ENCODE assay signal across 1 cellular context in the genomic region with DNA sequence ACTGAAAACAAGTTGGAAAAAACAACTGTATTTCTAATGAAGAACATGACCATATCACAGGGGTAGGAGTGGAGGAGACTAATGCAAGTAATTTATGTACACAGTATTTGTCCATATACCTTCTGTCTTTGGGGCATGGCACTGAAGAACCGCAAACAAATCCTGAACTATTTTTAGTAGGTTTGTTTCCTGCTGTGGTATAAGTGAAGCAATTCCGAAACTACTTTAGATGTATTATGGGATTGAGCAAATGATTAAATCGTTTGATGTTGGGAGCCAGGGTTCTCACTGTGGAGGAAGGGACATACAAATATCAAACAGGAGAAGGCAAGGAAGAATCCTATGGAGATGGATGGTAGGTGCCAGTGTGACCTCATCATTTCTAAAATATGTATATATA.
TF ChIP-seq lines count a peak whose summit lies in the region.

No MANE protein-coding gene starts in this region.

TF ChIP-seq in SK-N-SH, 30 proteins besides CTCF, POLR2A, EP300 and RAD21 (continued from another document):
- TF ChIP-seq USF2 (IDR thresholded peaks at IDR 0.05; ENCODE audit: borderline replicate concordance, low read depth, low read length), result no peak
- TF ChIP-seq, protein P1, sequence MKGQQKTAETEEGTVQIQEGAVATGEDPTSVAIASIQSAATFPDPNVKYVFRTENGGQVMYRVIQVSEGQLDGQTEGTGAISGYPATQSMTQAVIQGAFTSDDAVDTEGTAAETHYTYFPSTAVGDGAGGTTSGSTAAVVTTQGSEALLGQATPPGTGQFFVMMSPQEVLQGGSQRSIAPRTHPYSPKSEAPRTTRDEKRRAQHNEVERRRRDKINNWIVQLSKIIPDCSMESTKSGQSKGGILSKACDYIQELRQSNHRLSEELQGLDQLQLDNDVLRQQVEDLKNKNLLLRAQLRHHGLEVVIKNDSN (IDR thresholded peaks at IDR 0.05; ENCODE audit: borderline replicate concordance, low read depth), result no peak
- no peak for TF ChIP-seq TEAD4 (IDR thresholded peaks at IDR 0.05; ENCODE audit: borderline replicate concordance, insufficient read depth)
- TF ChIP-seq ZBTB33 (IDR thresholded peaks at IDR 0.05; ENCODE audit: borderline replicate concordance, low read depth), result no peak
- no peak for TF ChIP-seq SMC3 (IDR thresholded peaks at IDR 0.05; ENCODE audit: low read depth, low read length)
- TF ChIP-seq TAF1 (IDR thresholded peaks at IDR 0.05; ENCODE audit: borderline replicate concordance, low read depth, low read length), result no peak
- no peak for TF ChIP-seq RXRA (IDR thresholded peaks at IDR 0.05; ENCODE audit: borderline replicate concordance, low read depth)
- TF ChIP-seq TCF12 (IDR thresholded peaks at IDR 0.05), result no peak
- no peak for TF ChIP-seq POLR2AphosphoS5 (IDR thresholded peaks at IDR 0.05; ENCODE audit: low read depth, low read length)
- TF ChIP-seq MEF2A (IDR thresholded peaks at IDR 0.05; ENCODE audit: borderline replicate concordance, low read depth), result no peak
- no peak for TF ChIP-seq RFX5 (IDR thresholded peaks at IDR 0.05; ENCODE audit: low read length)
- TF ChIP-seq, protein P2, sequence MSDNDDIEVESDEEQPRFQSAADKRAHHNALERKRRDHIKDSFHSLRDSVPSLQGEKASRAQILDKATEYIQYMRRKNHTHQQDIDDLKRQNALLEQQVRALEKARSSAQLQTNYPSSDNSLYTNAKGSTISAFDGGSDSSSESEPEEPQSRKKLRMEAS (IDR thresholded peaks at IDR 0.05; ENCODE audit: low read depth), result no peak
